ENCODE assay signal across 1 cellular context in genomic region chr12:55923648-55924047, GRCh38.
TF ChIP-seq lines count a peak whose summit lies in the region.
"Not testable (repeated sequence)": the region's sequence is repeated elsewhere in the genome, so short reads cannot be mapped to it uniquely, and the experiment has no call there.

No MANE protein-coding gene starts in this region.

TF ChIP-seq in HepG2, 621 proteins besides CTCF, POLR2A, EP300 and RAD21:
- TF ChIP-seq SOX13, NR2F6 (IDR thresholded peaks at IDR 0.05): not testable (repeated sequence)
- 0 out of 4 replicates have a peak, but pooled peaks of 1 of the 2 experiments have one; percentile 9 for TF ChIP-seq SOX13 (CRISPR knock-in tag; conservative IDR thresholded peaks at IDR 0.05 in 1 of 2, IDR thresholded peaks at IDR 0.05 in 1 of 2)
- peak in 1 of 2 experiments; percentile 68; a peak in 2 of 4 replicates for TF ChIP-seq NR2F1 (CRISPR knock-in tag; IDR thresholded peaks at IDR 0.05)
- peak; percentile 54 for TF ChIP-seq FOSL2 (CRISPR knock-in tag; IDR thresholded peaks at IDR 0.05)
- peak; percentile 8; the same call in 1 of the 2 replicates for TF ChIP-seq HNF4A (CRISPR knock-in tag; IDR thresholded peaks at IDR 0.05)
- TF ChIP-seq NR2F6 (CRISPR knock-in tag; IDR thresholded peaks at IDR 0.05), result 0 out of 2 replicates have a peak, but pooled peaks have one; percentile 21
- TF ChIP-seq CEBPG (CRISPR knock-in tag; IDR thresholded peaks at IDR 0.05), result peak; percentile 27; the same call in 1 of the 2 replicates
- TF ChIP-seq HOMEZ (CRISPR knock-in tag; IDR thresholded peaks at IDR 0.05; ENCODE audit: low read depth), result 0 out of 2 replicates have a peak, but pooled peaks have one; percentile 18
- TF ChIP-seq RARA (CRISPR knock-in tag; IDR thresholded peaks at IDR 0.05), result peak; percentile 43
